In the genomic region with DNA sequence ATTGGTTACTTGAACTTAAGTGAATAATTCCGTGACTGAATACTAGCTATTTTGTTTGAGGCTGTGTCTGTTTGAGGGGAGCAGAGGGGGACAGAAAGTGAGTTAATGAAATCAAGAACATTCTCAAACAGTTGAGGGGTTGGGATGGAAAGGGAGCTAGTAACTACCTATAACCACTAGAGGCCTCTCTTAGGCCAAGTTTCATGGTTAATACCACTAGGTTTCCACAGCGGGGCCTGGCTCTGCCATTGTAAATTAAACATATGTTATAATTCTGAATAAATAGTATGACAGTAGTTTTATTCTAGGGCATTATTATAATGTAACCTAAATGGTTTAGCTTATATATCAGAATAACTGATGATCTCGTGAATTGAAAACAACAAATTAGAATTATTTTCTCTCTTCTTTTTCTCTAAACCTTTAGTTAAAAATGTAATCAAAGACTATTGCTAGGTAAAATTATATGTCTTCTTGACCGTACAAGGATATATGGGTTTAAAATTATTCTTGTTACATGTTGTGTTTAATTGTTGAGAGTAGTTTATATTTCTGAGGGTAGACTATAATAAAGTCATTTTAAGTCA, we compare ENCODE assay signal across 8 cellular contexts.
A peak's percentile ranks its signal among the peaks of the same experiment; 100 is the strongest.
DNase-seq lines count a peak whose midpoint lies in the region; ATAC-seq and TF ChIP-seq lines count a peak whose summit lies in the region.

No MANE protein-coding gene starts in this region.

- peak; percentile 10 for DNase-seq in 8988T
- DNase-seq in GM10266 (ENCODE audit: extremely low spot score) = peak; percentile 28
- peak; percentile 22 for DNase-seq in HCT116 (ENCODE audit: low read depth, low spot score)
- DNase-seq in Peyer's patch = no peak
- peak; percentile 30 for DNase-seq in colonic mucosa
- DNase-seq in lower lobe of right lung = no peak
- DNase-seq in vagina (ENCODE audit: extremely low spot score in 2 of 2) = no peak

- TF ChIP-seq RAD21 in HCT116 (IDR thresholded peaks at IDR 0.05; ENCODE audit: low read depth) = peak; percentile 72

- H3K4me1 ChIP-seq in HCT116 (ENCODE audit: control insufficient read depth in 1 of 2, insufficient read depth in 2 of 2, low read length in 2 of 2) (no peaks in the 10 kb centered on the region), Peyer's patch (no peaks in the 10 kb centered on the region), colonic mucosa (no peaks in the 10 kb centered on the region), lower lobe of right lung (no peaks in the 10 kb centered on the region), vagina (peaks cover 7% of the 10 kb centered on the region)

- no TSS peak for BruUV-seq in HCT116 (replicated peaks; lab: Mats Ljungman, UMichigan)

- POLR2A ChIA-PET in HCT116 (lab: Charles Lee) = no interaction called here

- H3K27ac ChIP-seq in HCT116 (ENCODE audit: low read depth, low read length) (no peak overlapping the region), Peyer's patch (no peak overlapping the region), colonic mucosa (no peak overlapping the region), lower lobe of right lung (no peak overlapping the region), vagina (no peak overlapping the region)

- TF ChIP-seq POLR2A in HCT116 (IDR thresholded peaks at IDR 0.05; ENCODE audit: borderline replicate concordance, extremely low read depth, insufficient read depth, insufficient read length) (no peak), Peyer's patch (IDR thresholded peaks at IDR 0.05) (no peak), vagina (IDR thresholded peaks at IDR 0.05) (no peak)

- H3K9me2 ChIP-seq in HCT116 (ENCODE audit: insufficient read depth) = no peaks in the 10 kb centered on the region

- TF ChIP-seq CTCF in GM10266 (IDR thresholded peaks at IDR 0.05; ENCODE audit: control insufficient read depth, insufficient read depth, low read depth, missing control alignments) (peak; percentile 63), HCT116 (IDR thresholded peaks at IDR 0.05 in 2 of 3, conservative IDR thresholded peaks at IDR 0.05 in 1 of 3; ENCODE audit: borderline replicate concordance in 1 of 3, insufficient read depth in 1 of 3, low read depth in 2 of 3, low read length in 2 of 3) (peak; percentile 39 to 76 (median 75); a peak in 4 of 6 replicates), LNCAP (IDR thresholded peaks at IDR 0.05) (peak; percentile 67), Peyer's patch (IDR thresholded peaks at IDR 0.05) (peak in 5 of 6 experiments; percentile 27 to 70 (median 65)), colonic mucosa (IDR thresholded peaks at IDR 0.05) (peak; percentile 62), lower lobe of right lung (IDR thresholded peaks at IDR 0.05) (peak; percentile 63), vagina (IDR thresholded peaks at IDR 0.05) (peak in 2 of 3 experiments; percentile 42 to 62)

- H3K9me3 ChIP-seq in HCT116 (ENCODE audit: control insufficient read depth in 1 of 2, insufficient read depth in 1 of 2, low read depth in 1 of 2, low read length in 2 of 2) = no peaks in the 10 kb centered on the region
- no peaks in the 10 kb centered on the region for H3K9me3 ChIP-seq in Peyer's patch
- H3K9me3 ChIP-seq in colonic mucosa = no peaks in the 10 kb centered on the region
- no peaks in the 10 kb centered on the region for H3K9me3 ChIP-seq in lower lobe of right lung
- H3K9me3 ChIP-seq in vagina = no peaks in the 10 kb centered on the region

- CTCF ChIA-PET in HCT116 (lab: Charles Lee) = interaction anchor here (0.6 to 2.1 kb wide), 18 partner anchors 9 to 1826 kb away, joined by 3 to 28 read pairs (median 4); a partner anchor contains a TSS

- H3K9ac ChIP-seq in HCT116 (ENCODE audit: low read length) (no peak overlapping the region), colonic mucosa (ENCODE audit: low read depth in 2 of 2, low read length in 2 of 2) (no peak overlapping the region)

- RAD21 ChIA-PET in HCT116 (lab: Charles Lee; ENCODE audit: low non-redundant PET in 1 of 2, low total read pairs in 2 of 2, uncharacterized antibody in 2 of 2, unreplicated experiment in 2 of 2) = interaction anchor here in 1 of 2 experiments (0.7 to 0.8 kb wide), 2 partner anchors 244 to 406 kb away, joined by 3 read pairs; no protein-coding TSS in a partner anchor

- no peaks in the 10 kb centered on the region for H3K79me2 ChIP-seq in HCT116 (ENCODE audit: insufficient read depth, low read length)

- H3K36me3 ChIP-seq in HCT116 (ENCODE audit: control insufficient read depth in 1 of 2, insufficient read depth in 2 of 2, low read length in 2 of 2) (no peaks in the 10 kb centered on the region), Peyer's patch (no peaks in the 10 kb centered on the region), colonic mucosa (no peaks in the 10 kb centered on the region), lower lobe of right lung (no peaks in the 10 kb centered on the region), vagina (no peaks in the 10 kb centered on the region)

- no peaks in the 10 kb centered on the region for H4K20me1 ChIP-seq in HCT116 (ENCODE audit: insufficient read depth)

- H3K27me3 ChIP-seq in HCT116 (ENCODE audit: insufficient read depth, low read length) (no peaks in the 10 kb centered on the region), Peyer's patch (no peaks in the 10 kb centered on the region), colonic mucosa (no peaks in the 10 kb centered on the region), lower lobe of right lung (ENCODE audit: low read depth) (no peaks in the 10 kb centered on the region), vagina (no peaks in the 10 kb centered on the region)

- H2AFZ ChIP-seq in HCT116 (ENCODE audit: low read depth, low read length, poor library complexity, severe bottlenecking) = no peak overlapping the region

- ATAC-seq in HCT116 (peak; percentile 95), lower lobe of right lung (peak; percentile 72 to 81)

- intact Hi-C loops in HCT116 (cut with micrococcal nuclease) (loop anchor here (1.0 to 10.0 kb wide), 6 partner anchors 390 to 1770 kb away; no protein-coding TSS in a partner anchor), colonic mucosa (cut with DNase I) (no loop called here), lower lobe of right lung (cut with DNase I) (no loop called here), vagina (cut with DNase I) (no loop called here)

- no peak overlapping the region for H3K4me2 ChIP-seq in HCT116 (ENCODE audit: low read length)

- no peak overlapping the region for H3K4me3 ChIP-seq in HCT116 (replicated peaks in 1 of 2; ENCODE audit: low read depth in 1 of 2, low read length in 2 of 2)
- no peak overlapping the region for H3K4me3 ChIP-seq in Peyer's patch
- no peak overlapping the region for H3K4me3 ChIP-seq in colonic mucosa
- H3K4me3 ChIP-seq in lower lobe of right lung = no peak overlapping the region
- H3K4me3 ChIP-seq in vagina = no peak overlapping the region

TF ChIP-seq in HCT116, 20 proteins besides CTCF, POLR2A, EP300 and RAD21:
- TF ChIP-seq YY1 (IDR thresholded peaks at IDR 0.05; ENCODE audit: extremely low read depth, insufficient replicate concordance, low read depth, low read length) = no peak
- TF ChIP-seq POLR2AphosphoS5 (IDR thresholded peaks at IDR 0.05; ENCODE audit: low read depth, low read length) = no peak
- TF ChIP-seq, protein P1, sequence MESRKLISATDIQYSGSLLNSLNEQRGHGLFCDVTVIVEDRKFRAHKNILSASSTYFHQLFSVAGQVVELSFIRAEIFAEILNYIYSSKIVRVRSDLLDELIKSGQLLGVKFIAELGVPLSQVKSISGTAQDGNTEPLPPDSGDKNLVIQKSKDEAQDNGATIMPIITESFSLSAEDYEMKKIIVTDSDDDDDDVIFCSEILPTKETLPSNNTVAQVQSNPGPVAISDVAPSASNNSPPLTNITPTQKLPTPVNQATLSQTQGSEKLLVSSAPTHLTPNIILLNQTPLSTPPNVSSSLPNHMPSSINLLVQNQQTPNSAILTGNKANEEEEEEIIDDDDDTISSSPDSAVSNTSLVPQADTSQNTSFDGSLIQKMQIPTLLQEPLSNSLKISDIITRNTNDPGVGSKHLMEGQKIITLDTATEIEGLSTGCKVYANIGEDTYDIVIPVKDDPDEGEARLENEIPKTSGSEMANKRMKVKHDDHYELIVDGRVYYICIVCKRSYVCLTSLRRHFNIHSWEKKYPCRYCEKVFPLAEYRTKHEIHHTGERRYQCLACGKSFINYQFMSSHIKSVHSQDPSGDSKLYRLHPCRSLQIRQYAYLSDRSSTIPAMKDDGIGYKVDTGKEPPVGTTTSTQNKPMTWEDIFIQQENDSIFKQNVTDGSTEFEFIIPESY (IDR thresholded peaks at IDR 0.05; ENCODE audit: extremely low read depth, insufficient replicate concordance, low read length) = no peak
- no peak for TF ChIP-seq CBX3 (IDR thresholded peaks at IDR 0.05; ENCODE audit: low read depth)

Comparison
In these comparisons a context has a peak if more than half of its experiments do, and no peak if none do; other contexts are left out.
1. DNase-seq: peak in 8988T (single experiment), GM10266 (single experiment), HCT116 (single experiment) and colonic mucosa (single experiment); none in Peyer's patch (0 of 3), lower lobe of right lung (single experiment) and vagina (0 of 2).
2. Peak in every context shown above with its lines, with median percentiles within 50 percentile points of each other: CTCF ChIP-seq.